In genomic region chr5:129767927-129768380, GRCh38 we compare ENCODE assay signal across 8 cellular contexts. TPM values are rescaled to one million over a fixed set of nuclear protein-coding genes. Genes with fewer than 3 reads are reported as not detected.
DNase-seq lines count a peak whose midpoint lies in the region; TF ChIP-seq lines count a peak whose summit lies in the region.

No MANE protein-coding gene starts in this region.

- no peak for TF ChIP-seq EP300 in ovary (IDR thresholded peaks at IDR 0.05)

- H3K27ac ChIP-seq in ovary (no peak overlapping the region), vagina (no peak overlapping the region)

- H3K9me3 ChIP-seq in ovary: no peaks in the 10 kb centered on the region
- no peaks in the 10 kb centered on the region for H3K9me3 ChIP-seq in vagina

- no peak for TF ChIP-seq POLR2A in ovary (IDR thresholded peaks at IDR 0.05)
- no peak for TF ChIP-seq POLR2A in vagina (IDR thresholded peaks at IDR 0.05)

- H3K4me3 ChIP-seq in ovary: no peak overlapping the region
- no peak overlapping the region for H3K4me3 ChIP-seq in vagina

- H3K36me3 ChIP-seq in ovary (no peaks in the 10 kb centered on the region), vagina (no peaks in the 10 kb centered on the region)

- H3K27me3 ChIP-seq in ovary (no peaks in the 10 kb centered on the region), vagina (no peaks in the 10 kb centered on the region)

- WGBS in ovary, 3 donors: 0% methylated on average over 3 of the region's 3 CpGs

- H3K4me1 ChIP-seq in ovary (ENCODE audit: insufficient read depth) (no peaks in the 10 kb centered on the region), vagina (no peaks in the 10 kb centered on the region)

- intact Hi-C loops in ovary (cut with DNase I): no loop called here
- intact Hi-C loops in vagina (cut with DNase I): loop anchor here (5.0 kb wide), 1 partner anchor 861 kb away; no protein-coding TSS in a partner anchor

- peak; percentile 88 for DNase-seq in HCEC 1CT
- DNase-seq in LoVo (ENCODE audit: low spot score): peak; percentile 92
- peak; percentile 93 for DNase-seq in RKO (ENCODE audit: low spot score)
- DNase-seq in activated T-helper 9 cell treated with anti-CD3 and anti-CD28 coated beads, Interleukin-2, amount 50 U/mL, for 16 hours (ENCODE audit: low read depth): peak; percentile 22
- peak; percentile 83 for DNase-seq in foreskin melanocyte
- DNase-seq in ovary: peak in 4 of 5 donors; percentile 26 to 59 (median 40)
- DNase-seq in vagina (ENCODE audit: extremely low spot score in 2 of 2): no peak

- TF ChIP-seq CTCF in GM12872 (IDR thresholded peaks at IDR 0.05; ENCODE audit: insufficient read depth, low read depth, low read length) (peak; percentile 89), ovary (IDR thresholded peaks at IDR 0.05) (peak; percentile 69 to 83 (median 70)), vagina (IDR thresholded peaks at IDR 0.05) (peak; percentile 93 to 96 (median 96))

RNA-seq across cellular contexts. Expression of gene MINAR2, which starts 20.1 kb away (rescaled TPM):
- total RNA-seq in ovary (under 1 TPM in 1 of 7 donors, not detected in 6; 0.10 TPM), vagina (not detected)
- under 1 TPM in 1 of 2 donors, not detected in 1; 0.10 TPM for polyA plus RNA-seq in ovary

Comparison
In these comparisons a context has a peak if more than half of its experiments do, and no peak if none do; other contexts are left out.
1. DNase-seq: peak in HCEC 1CT (single experiment), LoVo (single experiment), RKO (single experiment), activated T-helper 9 cell treated with anti-CD3 and anti-CD28 coated beads, Interleukin-2, amount 50 U/mL, for 16 hours (single experiment), foreskin melanocyte (single experiment) and ovary (4 of 5); none in vagina (0 of 2).
2. Peak in every context shown above with its lines, with median percentiles within 50 percentile points of each other: CTCF ChIP-seq.